Comparison of ENCODE assay signal across 1 cellular context in genomic region chr19:48899781-48900476, GRCh38.
TF ChIP-seq lines count a peak whose summit lies in the region.

TSS of gene NUCB1 (plus strand) at chr19:48900312. CDS start at chr19:48900797, 485 bp downstream.

TF ChIP-seq in HepG2, 621 proteins besides CTCF, POLR2A, EP300 and RAD21 (continued from another document and continues in another):
- TF ChIP-seq ZFP36 (IDR thresholded peaks at IDR 0.05; ENCODE audit: borderline replicate concordance, low read depth, low read length, partially characterized antibody), result no peak
- TF ChIP-seq ZNF724P (CRISPR knock-in tag; IDR thresholded peaks at IDR 0.05; ENCODE audit: borderline replicate concordance), result no peak
- peak; percentile 74 for TF ChIP-seq MAX (IDR thresholded peaks at IDR 0.05)
- TF ChIP-seq, protein P1, sequence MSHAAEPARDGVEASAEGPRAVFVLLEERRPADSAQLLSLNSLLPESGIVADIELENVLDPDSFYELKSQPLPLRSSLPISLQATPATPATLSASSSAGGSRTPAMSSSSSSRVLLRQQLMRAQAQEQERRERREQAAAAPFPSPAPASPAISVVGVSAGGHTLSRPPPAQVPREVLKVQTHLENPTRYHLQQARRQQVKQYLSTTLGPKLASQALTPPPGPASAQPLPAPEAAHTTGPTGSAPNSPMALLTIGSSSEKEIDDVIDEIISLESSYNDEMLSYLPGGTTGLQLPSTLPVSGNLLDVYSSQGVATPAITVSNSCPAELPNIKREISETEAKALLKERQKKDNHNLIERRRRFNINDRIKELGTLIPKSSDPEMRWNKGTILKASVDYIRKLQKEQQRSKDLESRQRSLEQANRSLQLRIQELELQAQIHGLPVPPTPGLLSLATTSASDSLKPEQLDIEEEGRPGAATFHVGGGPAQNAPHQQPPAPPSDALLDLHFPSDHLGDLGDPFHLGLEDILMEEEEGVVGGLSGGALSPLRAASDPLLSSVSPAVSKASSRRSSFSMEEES (CRISPR knock-in tag; IDR thresholded peaks at IDR 0.05), result peak; percentile 40; the same call in 1 of the 2 replicates
- no peak for TF ChIP-seq SATB2 (CRISPR knock-in tag; IDR thresholded peaks at IDR 0.05)
- TF ChIP-seq, protein P2, sequence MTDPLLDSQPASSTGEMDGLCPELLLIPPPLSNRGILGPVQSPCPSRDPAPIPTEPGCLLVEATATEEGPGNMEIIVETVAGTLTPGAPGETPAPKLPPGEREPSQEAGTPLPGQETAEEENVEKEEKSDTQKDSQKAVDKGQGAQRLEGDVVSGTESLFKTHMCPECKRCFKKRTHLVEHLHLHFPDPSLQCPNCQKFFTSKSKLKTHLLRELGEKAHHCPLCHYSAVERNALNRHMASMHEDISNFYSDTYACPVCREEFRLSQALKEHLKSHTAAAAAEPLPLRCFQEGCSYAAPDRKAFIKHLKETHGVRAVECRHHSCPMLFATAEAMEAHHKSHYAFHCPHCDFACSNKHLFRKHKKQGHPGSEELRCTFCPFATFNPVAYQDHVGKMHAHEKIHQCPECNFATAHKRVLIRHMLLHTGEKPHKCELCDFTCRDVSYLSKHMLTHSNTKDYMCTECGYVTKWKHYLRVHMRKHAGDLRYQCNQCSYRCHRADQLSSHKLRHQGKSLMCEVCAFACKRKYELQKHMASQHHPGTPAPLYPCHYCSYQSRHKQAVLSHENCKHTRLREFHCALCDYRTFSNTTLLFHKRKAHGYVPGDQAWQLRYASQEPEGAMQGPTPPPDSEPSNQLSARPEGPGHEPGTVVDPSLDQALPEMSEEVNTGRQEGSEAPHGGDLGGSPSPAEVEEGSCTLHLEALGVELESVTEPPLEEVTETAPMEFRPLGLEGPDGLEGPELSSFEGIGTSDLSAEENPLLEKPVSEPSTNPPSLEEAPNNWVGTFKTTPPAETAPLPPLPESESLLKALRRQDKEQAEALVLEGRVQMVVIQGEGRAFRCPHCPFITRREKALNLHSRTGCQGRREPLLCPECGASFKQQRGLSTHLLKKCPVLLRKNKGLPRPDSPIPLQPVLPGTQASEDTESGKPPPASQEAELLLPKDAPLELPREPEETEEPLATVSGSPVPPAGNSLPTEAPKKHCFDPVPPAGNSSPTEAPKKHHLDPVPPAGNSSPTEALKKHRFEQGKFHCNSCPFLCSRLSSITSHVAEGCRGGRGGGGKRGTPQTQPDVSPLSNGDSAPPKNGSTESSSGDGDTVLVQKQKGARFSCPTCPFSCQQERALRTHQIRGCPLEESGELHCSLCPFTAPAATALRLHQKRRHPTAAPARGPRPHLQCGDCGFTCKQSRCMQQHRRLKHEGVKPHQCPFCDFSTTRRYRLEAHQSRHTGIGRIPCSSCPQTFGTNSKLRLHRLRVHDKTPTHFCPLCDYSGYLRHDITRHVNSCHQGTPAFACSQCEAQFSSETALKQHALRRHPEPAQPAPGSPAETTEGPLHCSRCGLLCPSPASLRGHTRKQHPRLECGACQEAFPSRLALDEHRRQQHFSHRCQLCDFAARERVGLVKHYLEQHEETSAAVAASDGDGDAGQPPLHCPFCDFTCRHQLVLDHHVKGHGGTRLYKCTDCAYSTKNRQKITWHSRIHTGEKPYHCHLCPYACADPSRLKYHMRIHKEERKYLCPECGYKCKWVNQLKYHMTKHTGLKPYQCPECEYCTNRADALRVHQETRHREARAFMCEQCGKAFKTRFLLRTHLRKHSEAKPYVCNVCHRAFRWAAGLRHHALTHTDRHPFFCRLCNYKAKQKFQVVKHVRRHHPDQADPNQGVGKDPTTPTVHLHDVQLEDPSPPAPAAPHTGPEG (CRISPR knock-in tag; IDR thresholded peaks at IDR 0.05), result no peak; the same call in 1 of the 2 replicates
- TF ChIP-seq, protein P3, sequence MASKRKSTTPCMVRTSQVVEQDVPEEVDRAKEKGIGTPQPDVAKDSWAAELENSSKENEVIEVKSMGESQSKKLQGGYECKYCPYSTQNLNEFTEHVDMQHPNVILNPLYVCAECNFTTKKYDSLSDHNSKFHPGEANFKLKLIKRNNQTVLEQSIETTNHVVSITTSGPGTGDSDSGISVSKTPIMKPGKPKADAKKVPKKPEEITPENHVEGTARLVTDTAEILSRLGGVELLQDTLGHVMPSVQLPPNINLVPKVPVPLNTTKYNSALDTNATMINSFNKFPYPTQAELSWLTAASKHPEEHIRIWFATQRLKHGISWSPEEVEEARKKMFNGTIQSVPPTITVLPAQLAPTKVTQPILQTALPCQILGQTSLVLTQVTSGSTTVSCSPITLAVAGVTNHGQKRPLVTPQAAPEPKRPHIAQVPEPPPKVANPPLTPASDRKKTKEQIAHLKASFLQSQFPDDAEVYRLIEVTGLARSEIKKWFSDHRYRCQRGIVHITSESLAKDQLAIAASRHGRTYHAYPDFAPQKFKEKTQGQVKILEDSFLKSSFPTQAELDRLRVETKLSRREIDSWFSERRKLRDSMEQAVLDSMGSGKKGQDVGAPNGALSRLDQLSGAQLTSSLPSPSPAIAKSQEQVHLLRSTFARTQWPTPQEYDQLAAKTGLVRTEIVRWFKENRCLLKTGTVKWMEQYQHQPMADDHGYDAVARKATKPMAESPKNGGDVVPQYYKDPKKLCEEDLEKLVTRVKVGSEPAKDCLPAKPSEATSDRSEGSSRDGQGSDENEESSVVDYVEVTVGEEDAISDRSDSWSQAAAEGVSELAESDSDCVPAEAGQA (IDR thresholded peaks at IDR 0.05; ENCODE audit: low read depth), result peak; percentile 51; the same call in 1 of the 2 replicates
- TF ChIP-seq, protein P3 (CRISPR knock-in tag; IDR thresholded peaks at IDR 0.05; ENCODE audit: borderline replicate concordance), result no peak
- no peak for TF ChIP-seq ZFP37 (CRISPR knock-in tag; IDR thresholded peaks at IDR 0.05; ENCODE audit: borderline replicate concordance)
- TF ChIP-seq ZBTB1 (CRISPR knock-in tag; IDR thresholded peaks at IDR 0.05; ENCODE audit: borderline replicate concordance), result no peak
- TF ChIP-seq CHD2 (IDR thresholded peaks at IDR 0.05; ENCODE audit: low read depth, low read length), result no peak
- TF ChIP-seq, protein P4, sequence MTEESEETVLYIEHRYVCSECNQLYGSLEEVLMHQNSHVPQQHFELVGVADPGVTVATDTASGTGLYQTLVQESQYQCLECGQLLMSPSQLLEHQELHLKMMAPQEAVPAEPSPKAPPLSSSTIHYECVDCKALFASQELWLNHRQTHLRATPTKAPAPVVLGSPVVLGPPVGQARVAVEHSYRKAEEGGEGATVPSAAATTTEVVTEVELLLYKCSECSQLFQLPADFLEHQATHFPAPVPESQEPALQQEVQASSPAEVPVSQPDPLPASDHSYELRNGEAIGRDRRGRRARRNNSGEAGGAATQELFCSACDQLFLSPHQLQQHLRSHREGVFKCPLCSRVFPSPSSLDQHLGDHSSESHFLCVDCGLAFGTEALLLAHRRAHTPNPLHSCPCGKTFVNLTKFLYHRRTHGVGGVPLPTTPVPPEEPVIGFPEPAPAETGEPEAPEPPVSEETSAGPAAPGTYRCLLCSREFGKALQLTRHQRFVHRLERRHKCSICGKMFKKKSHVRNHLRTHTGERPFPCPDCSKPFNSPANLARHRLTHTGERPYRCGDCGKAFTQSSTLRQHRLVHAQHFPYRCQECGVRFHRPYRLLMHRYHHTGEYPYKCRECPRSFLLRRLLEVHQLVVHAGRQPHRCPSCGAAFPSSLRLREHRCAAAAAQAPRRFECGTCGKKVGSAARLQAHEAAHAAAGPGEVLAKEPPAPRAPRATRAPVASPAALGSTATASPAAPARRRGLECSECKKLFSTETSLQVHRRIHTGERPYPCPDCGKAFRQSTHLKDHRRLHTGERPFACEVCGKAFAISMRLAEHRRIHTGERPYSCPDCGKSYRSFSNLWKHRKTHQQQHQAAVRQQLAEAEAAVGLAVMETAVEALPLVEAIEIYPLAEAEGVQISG (CRISPR knock-in tag; IDR thresholded peaks at IDR 0.05), result peak; percentile 87
- TF ChIP-seq ZNF772 (CRISPR knock-in tag; IDR thresholded peaks at IDR 0.05), result peak; percentile 56
- peak; percentile 35; the same call in 1 of the 2 replicates for TF ChIP-seq PHF8 (CRISPR knock-in tag; IDR thresholded peaks at IDR 0.05)
- no peak for TF ChIP-seq ZNF615 (CRISPR knock-in tag; IDR thresholded peaks at IDR 0.05; ENCODE audit: borderline replicate concordance)
- no peak for TF ChIP-seq ZNF660 (CRISPR knock-in tag; IDR thresholded peaks at IDR 0.05; ENCODE audit: borderline replicate concordance, low read depth)
- TF ChIP-seq GABPB1 (CRISPR knock-in tag; IDR thresholded peaks at IDR 0.05), result peak; percentile 93
- TF ChIP-seq STAT5B (CRISPR knock-in tag; IDR thresholded peaks at IDR 0.05), result no peak
- TF ChIP-seq ZFP62 (CRISPR knock-in tag; IDR thresholded peaks at IDR 0.05), result no peak
- peak; percentile 64 for TF ChIP-seq ZFY (CRISPR knock-in tag; IDR thresholded peaks at IDR 0.05)
- peak; percentile 68; the same call in 1 of the 2 replicates for TF ChIP-seq ZNF510 (CRISPR knock-in tag; IDR thresholded peaks at IDR 0.05; ENCODE audit: low read depth)
- TF ChIP-seq, protein P5, sequence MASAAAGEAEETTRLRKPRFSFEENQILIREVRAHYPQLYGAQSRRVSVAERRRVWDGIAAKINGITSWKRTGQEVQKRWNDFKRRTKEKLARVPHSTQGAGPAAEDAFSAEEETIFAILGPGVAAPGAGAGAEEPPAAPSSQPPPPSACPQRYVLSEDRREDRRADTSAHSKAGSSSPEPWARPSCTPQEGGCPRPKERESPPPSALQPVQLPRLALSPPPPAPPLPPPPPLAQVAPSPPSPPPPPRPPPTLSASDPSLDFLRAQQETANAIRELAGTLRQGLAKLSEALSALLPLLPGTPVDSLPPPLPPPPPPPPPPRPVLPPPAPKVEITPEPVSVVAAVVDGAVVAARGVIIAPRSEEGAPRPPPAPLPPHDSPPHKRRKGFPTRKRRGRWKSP (CRISPR knock-in tag; IDR thresholded peaks at IDR 0.05), result peak; percentile 63; the same call in 1 of the 2 replicates
- TF ChIP-seq POLR2AphosphoS5 (IDR thresholded peaks at IDR 0.05; ENCODE audit: low read depth, low read length), result peak; percentile 81
- TF ChIP-seq, protein P6, sequence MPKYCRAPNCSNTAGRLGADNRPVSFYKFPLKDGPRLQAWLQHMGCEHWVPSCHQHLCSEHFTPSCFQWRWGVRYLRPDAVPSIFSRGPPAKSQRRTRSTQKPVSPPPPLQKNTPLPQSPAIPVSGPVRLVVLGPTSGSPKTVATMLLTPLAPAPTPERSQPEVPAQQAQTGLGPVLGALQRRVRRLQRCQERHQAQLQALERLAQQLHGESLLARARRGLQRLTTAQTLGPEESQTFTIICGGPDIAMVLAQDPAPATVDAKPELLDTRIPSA (CRISPR knock-in tag; IDR thresholded peaks at IDR 0.05; ENCODE audit: borderline replicate concordance), result no peak
- TF ChIP-seq ZNF800 (CRISPR knock-in tag; IDR thresholded peaks at IDR 0.05), result peak; percentile 61; the same call in 1 of the 2 replicates
- TF ChIP-seq ZNF543 (CRISPR knock-in tag; IDR thresholded peaks at IDR 0.05), result 0 out of 2 replicates have a peak, but pooled peaks have one; percentile 53
- no peak for TF ChIP-seq ZBTB33 (CRISPR knock-in tag; IDR thresholded peaks at IDR 0.05)
- no peak; the same call in 1 of the 2 replicates for TF ChIP-seq ZNF777 (CRISPR knock-in tag; IDR thresholded peaks at IDR 0.05)
- peak; percentile 76; the same call in 1 of the 2 replicates for TF ChIP-seq IRF2 (CRISPR knock-in tag; IDR thresholded peaks at IDR 0.05)
